ENCODE assay signal across 27 cellular contexts in the genomic region with DNA sequence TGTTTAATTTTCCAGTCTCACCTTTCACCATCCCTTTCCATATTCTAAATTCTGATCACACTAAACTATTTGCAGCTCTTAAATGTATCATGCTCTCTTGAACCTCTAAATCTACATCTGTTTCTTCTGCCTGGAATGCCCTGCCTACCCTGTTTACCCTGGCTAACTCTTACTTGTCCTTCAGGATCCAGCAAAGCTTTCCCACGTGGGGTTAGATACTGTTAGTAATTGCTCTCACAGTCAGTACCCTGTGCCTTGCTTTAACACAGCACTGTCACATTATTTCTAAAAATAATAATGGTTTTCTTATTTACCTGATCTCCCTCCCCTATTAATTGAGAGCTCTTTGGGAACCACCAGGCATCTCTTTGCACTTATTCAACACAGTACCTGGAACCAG.
DNase-seq lines count a peak whose midpoint lies in the region; ATAC-seq, FAIRE-seq and TF ChIP-seq lines count a peak whose summit lies in the region.
"Had no signal": no experiment of that assay in that cellular context is flagged by ENCODE, and none has a peak within 500 bp of the region (broad histone marks: within the 10 kb centered on the region; RNA-seq: fewer than 3 reads in every experiment).

No MANE protein-coding gene starts in this region.

- H3K4me1 Mint-ChIP-seq in immature natural killer cell, result no peaks in the 10 kb centered on the region
- H3K4me1 Mint-ChIP-seq: CD14-positive monocyte; CD8-positive, alpha-beta memory T cell had no signal

- no peak for TF ChIP-seq EP300 in A549 (IDR thresholded peaks at IDR 0.05)

- H3K4me3 Mint-ChIP-seq in immature natural killer cell, result no peak overlapping the region
- H3K4me3 Mint-ChIP-seq: CD14-positive monocyte; CD4-positive, alpha-beta memory T cell; CD4-positive, CD25-positive, alpha-beta regulatory T cell; CD8-positive, alpha-beta memory T cell had no signal

- no peak for TF ChIP-seq POLR2A in A549 (IDR thresholded peaks at IDR 0.05; ENCODE audit: low read length)

- no peaks in the 10 kb centered on the region for H3K79me2 ChIP-seq in PC-3 (ENCODE audit: low read length)

- no peak overlapping the region for H3K9ac ChIP-seq in PC-3 (ENCODE audit: low read length)
- H3K9ac ChIP-seq: BLaER1 had no signal

- TF ChIP-seq CTCF in left ventricle myocardium inferior (IDR thresholded peaks at IDR 0.05; ENCODE audit: borderline replicate concordance) (no peak), A549 (IDR thresholded peaks at IDR 0.05) (no peak), PC-3 (conservative IDR thresholded peaks at IDR 0.05; ENCODE audit: low read depth, low read length) (no peak), pancreas (IDR thresholded peaks at IDR 0.05) (no peak)

- no peaks in the 10 kb centered on the region for H3K27me3 Mint-ChIP-seq in immature natural killer cell (ENCODE audit: low read depth in 3 of 3)
- H3K27me3 Mint-ChIP-seq: CD4-positive, alpha-beta memory T cell; CD4-positive, CD25-positive, alpha-beta regulatory T cell; CD8-positive, alpha-beta memory T cell had no signal

- H3K36me3 Mint-ChIP-seq in immature natural killer cell, result no peaks in the 10 kb centered on the region
- H3K36me3 Mint-ChIP-seq: CD14-positive monocyte; CD4-positive, CD25-positive, alpha-beta regulatory T cell had no signal

- 46% methylated on average over 1 of the region's 1 CpG for WGBS in A549 (ENCODE audit: missing lambda C conversion rate)
- WGBS in pancreas, 2 donors, result 16 to 25% methylated on average over 1 of the region's 1 CpG

- no peak overlapping the region for H2AFZ ChIP-seq in PC-3 (ENCODE audit: low read length)

- H3K9me3 Mint-ChIP-seq in immature natural killer cell, result peaks cover 0 to 5% (median under 1%) of the 10 kb centered on the region in 6 donors
- H3K9me3 Mint-ChIP-seq: CD4-positive, alpha-beta memory T cell had no signal

- BruUV-seq in PC-3 (replicated peaks; lab: Mats Ljungman, UMichigan), result no TSS peak

- H3K27ac ChIP-seq in left ventricle myocardium inferior (replicated peaks) (peak overlapping the region; percentile 2), A549 (peak overlapping the region in 1 of 2 experiments; percentile 39; a peak in 2 of 6 replicates), PC-3 (ENCODE audit: low read length) (peak overlapping the region; percentile 25), pancreas (no peak overlapping the region)
- H3K27ac ChIP-seq: BLaER1 had no signal

- no peak overlapping the region for H3K27ac Mint-ChIP-seq in immature natural killer cell
- H3K27ac Mint-ChIP-seq: CD14-positive monocyte; CD4-positive, alpha-beta memory T cell; CD4-positive, CD25-positive, alpha-beta regulatory T cell had no signal

- no peaks in the 10 kb centered on the region for H3K9me2 ChIP-seq in PC-3 (replicated peaks; ENCODE audit: low read length)

- intact Hi-C loops in left ventricle myocardium inferior (cut with micrococcal nuclease) (no loop called here), left ventricle myocardium superior (cut with micrococcal nuclease) (no loop called here), PC-3 (cut with micrococcal nuclease) (loop anchor here (2.0 kb wide), 2 partner anchors 30 to 38 kb away; no protein-coding TSS in a partner anchor), pancreas (cut with DNase I) (no loop called here)

- no peak for ATAC-seq in left ventricle myocardium superior
- no peak for ATAC-seq in A549
- peak; percentile 56 for ATAC-seq in PC-3
- ATAC-seq in pancreas, result peak in 3 of 4 donors; percentile 51 to 60 (median 60)
- ATAC-seq in HG02973 (IDR thresholded peaks at IDR 0.05; ENCODE audit: unreplicated experiment), result no peak
- ATAC-seq: GM12878 had no signal

- DNase-seq in left ventricle myocardium inferior (no peak), left ventricle myocardium superior (no peak), A549 (ENCODE audit: low read depth in 1 of 2, low spot score in 1 of 2) (no peak), PC-3 (no peak), pancreas (no peak), immature natural killer cell (no peak)
- no peak for DNase-seq in activated effector memory CD4-positive, alpha-beta T cell treated with anti-CD3 and anti-CD28 coated beads, Interleukin-2, amount 50 U/mL, for 16 hours
- DNase-seq: ACHN; BE2C; C1 segment of cervical spinal cord; CD4-positive, alpha-beta memory T cell; CD4-positive, CD25-positive, alpha-beta regulatory T cell; CD8-positive, alpha-beta memory T cell; COR-L47; DMS 273 treated with DMSO at 0.1 percent for 48 hours; DMS153; DMS53; DMS79; DND-41; EL; GDM1 had no signal

- H3K9me3 ChIP-seq in left ventricle myocardium inferior (replicated peaks), result no peaks in the 10 kb centered on the region
- H3K9me3 ChIP-seq in A549, result no peaks in the 10 kb centered on the region
- H3K9me3 ChIP-seq in PC-3 (ENCODE audit: low read length), result no peaks in the 10 kb centered on the region
- H3K9me3 ChIP-seq in pancreas, result no peaks in the 10 kb centered on the region
- H3K9me3 ChIP-seq: BE2C, BLaER1 had no signal

- POLR2A ChIA-PET in A549 (lab: Yijun Ruan, JAX) (no interaction called here), PC-3 (lab: Charles Lee; ENCODE audit: unreplicated experiment) (no interaction called here)

- H4K20me1 ChIP-seq in PC-3 (ENCODE audit: low read length), result no peaks in the 10 kb centered on the region
- H4K20me1 ChIP-seq: BLaER1 had no signal

- CTCF ChIA-PET in A549 (lab: Yijun Ruan, JAX) (interaction anchor here (0.6 to 0.9 kb wide), 3 partner anchors 12 to 234 kb away, joined by 3 to 4 read pairs (median 4); no protein-coding TSS in a partner anchor), PC-3 (lab: Charles Lee) (no interaction called here)

- H3K4me2 ChIP-seq in A549 (peak overlapping the region; percentile 66; the same call in 2 of the 3 replicates), PC-3 (ENCODE audit: low read length) (peak overlapping the region; percentile 16)
- H3K4me2 ChIP-seq: BLaER1 had no signal

- no peaks in the 10 kb centered on the region for H3F3A ChIP-seq in PC-3 (ENCODE audit: low read length, unreplicated experiment)

- H3K4me1 ChIP-seq in left ventricle myocardium inferior (peaks cover 6% of the 10 kb centered on the region), A549 (peaks cover 17% of the 10 kb centered on the region), PC-3 (ENCODE audit: insufficient read depth, low read length) (peaks cover 23% of the 10 kb centered on the region), pancreas (peaks cover 0 to 10% (median 0%) of the 10 kb centered on the region in 3 donors)
- H3K4me1 ChIP-seq: BLaER1 had no signal

- FAIRE-seq in A549 (lab: Jason Lieb, UNC) (no peak), pancreas (lab: Jason Lieb, UNC) (no peak)
- FAIRE-seq: GM12878, GM12892, GM18507 had no signal

- no peaks in the 10 kb centered on the region for H3K27me3 ChIP-seq in left ventricle myocardium inferior (ENCODE audit: low read depth)
- H3K27me3 ChIP-seq in PC-3 (ENCODE audit: low read length), result no peaks in the 10 kb centered on the region
- H3K27me3 ChIP-seq in pancreas, result no peaks in the 10 kb centered on the region
- H3K27me3 ChIP-seq: BE2C, BLaER1 had no signal

- H3K4me3 ChIP-seq in left ventricle myocardium inferior (no peak overlapping the region), A549 (no peak overlapping the region), PC-3 (ENCODE audit: low read length) (no peak overlapping the region), pancreas (no peak overlapping the region)
- H3K4me3 ChIP-seq: BLaER1, GM12878 had no signal

- no peaks in the 10 kb centered on the region for H3K36me3 ChIP-seq in left ventricle myocardium inferior
- no peaks in the 10 kb centered on the region for H3K36me3 ChIP-seq in PC-3 (ENCODE audit: low read depth, low read length)
- H3K36me3 ChIP-seq in pancreas, result no peaks in the 10 kb centered on the region
- H3K36me3 ChIP-seq: BE2C, BLaER1 had no signal

- no peak for TF ChIP-seq RAD21 in A549 (conservative IDR thresholded peaks at IDR 0.05 in 1 of 2, IDR thresholded peaks at IDR 0.05 in 1 of 2)

TF ChIP-seq in A549, 52 proteins besides CTCF, POLR2A, EP300 and RAD21:
- no peak for TF ChIP-seq TFCP2L1 (CRISPR knock-in tag; IDR thresholded peaks at IDR 0.05)
- TF ChIP-seq, protein P1, sequence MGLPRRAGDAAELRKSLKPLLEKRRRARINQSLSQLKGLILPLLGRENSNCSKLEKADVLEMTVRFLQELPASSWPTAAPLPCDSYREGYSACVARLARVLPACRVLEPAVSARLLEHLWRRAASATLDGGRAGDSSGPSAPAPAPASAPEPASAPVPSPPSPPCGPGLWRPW (IDR thresholded peaks at IDR 0.05), result no peak
- no peak for TF ChIP-seq GATA3 (IDR thresholded peaks at IDR 0.05; ENCODE audit: borderline replicate concordance)
- no peak for TF ChIP-seq HOXA7 (CRISPR knock-in tag; IDR thresholded peaks at IDR 0.05)
- TF ChIP-seq RFX5 (IDR thresholded peaks at IDR 0.05), result no peak
- TF ChIP-seq ZNF302 (CRISPR knock-in tag; IDR thresholded peaks at IDR 0.05), result no peak

Comparison
In these comparisons a context has a peak if more than half of its experiments do, and no peak if none do; other contexts are left out.
1. H3K27ac ChIP-seq: peak in left ventricle myocardium inferior (single experiment) and PC-3 (single experiment); none in pancreas (0 of 4).
2. ATAC-seq: peak in PC-3 (single experiment) and pancreas (3 of 4); none in left ventricle myocardium superior (single experiment), A549 (0 of 2) and HG02973 (single experiment).